In the genomic region with DNA sequence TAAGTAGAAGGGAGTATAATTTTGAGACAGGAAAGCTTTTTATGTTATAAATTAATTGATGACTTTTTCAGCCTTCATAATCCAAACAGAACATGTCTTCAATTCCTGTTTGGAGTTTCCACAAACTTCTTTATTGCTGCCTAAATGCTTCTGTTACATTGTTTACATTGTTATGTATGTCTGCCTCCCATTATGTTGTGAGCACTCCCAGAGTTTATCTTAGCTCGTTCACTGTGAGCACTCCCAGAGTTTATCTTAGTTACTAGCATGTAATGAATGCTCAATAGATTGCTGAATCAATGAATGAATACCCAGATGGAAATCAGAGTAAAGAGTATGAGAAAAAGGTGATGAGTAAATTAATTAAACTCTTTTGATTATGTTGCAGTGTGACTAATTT, we compare ENCODE assay signal across 19 cellular contexts.
"Had no signal": no experiment of that assay in that cellular context is flagged by ENCODE, and none has a peak within 500 bp of the region (broad histone marks: within the 10 kb centered on the region; RNA-seq: fewer than 3 reads in every experiment).

No MANE protein-coding gene starts in this region.

- DNase-seq: activated CD4-positive, alpha-beta T cell treated with anti-CD3 and anti-CD28 coated beads, Interleukin-2, amount 50 U/mL, for 4 hours; activated gamma-delta T cell; dermis blood vessel endothelial cell; effector memory CD8-positive, alpha-beta T cell; foreskin fibroblast; islet precursor cell; left colon; mucosa of descending colon; naive B cell; ovary; psoas muscle; right cardiac atrium; stimulated activated CD4-positive, alpha-beta T cell treated with anti-CD3 and anti-CD28 coated beads, Interleukin-2, amount 100 ng/mL, for 24 hours; stimulated activated naive CD8-positive, alpha-beta T cell treated with anti-CD3 and anti-CD28 coated beads, Interleukin-15, Interleukin-2, amounts not matched to agents 100 U/mL and 50 U/mL, for 24 hours; substantia nigra; T-helper 2 cell; tibial artery; WERI-Rb-1 had no signal

- ATAC-seq: effector memory CD8-positive, alpha-beta T cell; left colon; mucosa of descending colon; psoas muscle; right cardiac atrium; stimulated activated naive CD8-positive, alpha-beta T cell treated with anti-CD3 and anti-CD28 coated beads, Interleukin-15, Interleukin-2, amounts not matched to agents 100 U/mL and 50 U/mL, for 24 hours had no signal

- H3K27me3 ChIP-seq: ovary, tibial artery had no signal

- H3K4me3 ChIP-seq: lung, mucosa of descending colon, ovary, psoas muscle, tibial artery had no signal

- H3K27ac ChIP-seq: ovary, psoas muscle, tibial artery, WERI-Rb-1 had no signal
